ENCODE assay signal across 17 cellular contexts in the genomic region with DNA sequence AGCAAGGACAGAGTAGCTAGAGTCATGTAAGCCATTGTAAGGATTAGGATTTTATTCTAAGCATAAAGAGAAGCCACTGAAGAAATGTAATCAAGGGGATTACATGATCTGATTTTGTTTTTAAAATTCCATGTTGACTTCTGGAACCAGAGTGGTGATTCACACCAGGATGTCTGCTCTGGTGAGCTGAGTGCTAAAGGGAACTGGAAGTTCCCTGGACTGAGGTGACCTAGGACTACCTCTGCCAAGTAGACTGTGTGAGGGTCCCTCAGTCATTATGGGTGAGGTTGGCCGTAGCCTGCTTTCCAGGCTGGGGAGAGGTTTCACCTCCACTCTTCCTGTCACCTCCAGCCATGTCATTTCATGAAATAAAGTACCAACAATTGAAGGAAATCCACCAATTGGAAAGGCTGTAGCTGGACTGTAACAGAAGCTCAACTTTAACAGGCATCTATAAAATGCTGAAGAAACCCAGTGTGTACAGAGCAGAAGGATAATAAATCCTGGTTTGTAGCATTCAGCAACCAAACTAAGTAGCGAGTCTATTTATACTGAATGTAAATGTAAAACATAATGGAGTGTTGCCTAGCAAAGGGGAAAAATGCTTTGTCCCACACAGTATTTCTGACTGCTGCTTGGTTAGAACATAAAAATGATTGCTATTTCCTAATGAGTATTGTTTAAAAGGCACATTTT.
DNase-seq lines count a peak whose midpoint lies in the region; ATAC-seq and TF ChIP-seq lines count a peak whose summit lies in the region.
"Had no signal": no experiment of that assay in that cellular context is flagged by ENCODE, and none has a peak within 500 bp of the region (broad histone marks: within the 10 kb centered on the region; RNA-seq: fewer than 3 reads in every experiment).

No MANE protein-coding gene starts in this region.

- H3F3A ChIP-seq in SK-N-SH (replicated peaks; ENCODE audit: insufficient read depth), result no peaks in the 10 kb centered on the region

- no peaks in the 10 kb centered on the region for H4K20me1 ChIP-seq in SK-N-SH (ENCODE audit: insufficient read depth)
- H4K20me1 ChIP-seq: BLaER1 treated with 17β-estradiol and CSF1 and Interleukin-3, amounts not matched to agents 10 nM and 100 nM had no signal

- TF ChIP-seq RAD21 in SK-N-SH (IDR thresholded peaks at IDR 0.05; ENCODE audit: low read length), result no peak

- H3K4me3 ChIP-seq in SK-N-SH (ENCODE audit: low read depth in 2 of 2, low read length in 1 of 2), result no peak overlapping the region
- H3K4me3 ChIP-seq in left lung, result no peak overlapping the region
- H3K4me3 ChIP-seq: BLaER1 treated with 17β-estradiol and CSF1 and Interleukin-3, amounts not matched to agents 10 nM and 100 nM; MG63; Peyer's patch had no signal

- no peaks in the 10 kb centered on the region for H3K9me2 ChIP-seq in SK-N-SH

- H3K27me3 ChIP-seq in SK-N-SH (ENCODE audit: insufficient read depth) (no peaks in the 10 kb centered on the region), left lung (no peaks in the 10 kb centered on the region)
- H3K27me3 ChIP-seq: BLaER1 treated with 17β-estradiol and CSF1 and Interleukin-3, amounts not matched to agents 10 nM and 100 nM; MG63; Peyer's patch had no signal

- CTCF ChIA-PET in SK-N-SH (lab: Yijun Ruan, JAX), result interaction anchor here (0.6 to 2.0 kb wide), 2 partner anchors 17 to 158 kb away, joined by 3 to 6 read pairs; no protein-coding TSS in a partner anchor

- H3K4me2 ChIP-seq in SK-N-SH, result peak overlapping the region; percentile 22; the same call in 1 of the 2 replicates
- H3K4me2 ChIP-seq: BLaER1 treated with 17β-estradiol and CSF1 and Interleukin-3, amounts not matched to agents 10 nM and 100 nM had no signal

- H3K36me3 ChIP-seq in SK-N-SH (replicated peaks in 1 of 2; ENCODE audit: control insufficient read depth in 1 of 2, insufficient read depth in 2 of 2, low read length in 1 of 2), result no peaks in the 10 kb centered on the region
- no peaks in the 10 kb centered on the region for H3K36me3 ChIP-seq in left lung
- H3K36me3 ChIP-seq: BLaER1 treated with 17β-estradiol and CSF1 and Interleukin-3, amounts not matched to agents 10 nM and 100 nM; MG63; Peyer's patch had no signal

- no peak overlapping the region for H2AFZ ChIP-seq in SK-N-SH (ENCODE audit: low read depth)

- TF ChIP-seq CTCF in SK-N-SH (IDR thresholded peaks at IDR 0.05), result no peak
- no peak for TF ChIP-seq CTCF in left lung (IDR thresholded peaks at IDR 0.05)

- ATAC-seq in SK-N-SH treated with all-trans-retinoic acid at 6 μM for 48 hours (no peak), left lung (no peak)

- no peak for DNase-seq in SK-N-SH
- DNase-seq in kidney tubule cell (ENCODE audit: low spot score), result peak; percentile 39
- peak; percentile 49 for DNase-seq in renal cortical epithelial cell (ENCODE audit: low read depth)
- no peak for DNase-seq in T1000 (lab: John Stamatoyannopoulos, UW)
- DNase-seq in left lung, result no peak
- no peak for DNase-seq in NOMO-1 treated with DMSO at 0.1 percent for 48 hours (lab: John Stamatoyannopoulos, UW; ENCODE audit: unreplicated experiment)
- DNase-seq in H4 (ENCODE audit: low spot score), result no peak
- DNase-seq: Calu3; CD4-positive, alpha-beta memory T cell; Kasumi-1; MG63; NCI-H187 treated with DMSO at 0.1 percent for 48 hours; NCI-H69; Peyer's patch had no signal

- POLR2A ChIA-PET in SK-N-SH (lab: Yijun Ruan, JAX), result no interaction called here

- H3K27ac ChIP-seq in SK-N-SH (ENCODE audit: low read depth in 2 of 2, low read length in 1 of 2), result no peak overlapping the region
- no peak overlapping the region for H3K27ac ChIP-seq in left lung
- H3K27ac ChIP-seq: 22Rv1; BLaER1 treated with 17β-estradiol and CSF1 and Interleukin-3, amounts not matched to agents 10 nM and 100 nM had no signal

- intact Hi-C loops in left lung (cut with DNase I), result no loop called here

- H3K4me1 ChIP-seq in SK-N-SH (ENCODE audit: control insufficient read depth in 1 of 2, insufficient read depth in 2 of 2, low read depth in 1 of 2, low read length in 1 of 2) (peaks cover 0 to 3% of the 10 kb centered on the region in 2 experiments; a peak in 2 of 4 replicates), left lung (no peaks in the 10 kb centered on the region)
- H3K4me1 ChIP-seq: BLaER1 treated with 17β-estradiol and CSF1 and Interleukin-3, amounts not matched to agents 10 nM and 100 nM; Peyer's patch had no signal

- no peaks in the 10 kb centered on the region for H3K9me3 ChIP-seq in SK-N-SH
- peaks cover 0 to 7% of the 10 kb centered on the region in 2 donors for H3K9me3 ChIP-seq in left lung
- H3K9me3 ChIP-seq: MG63, Peyer's patch had no signal

- H3K9ac ChIP-seq in SK-N-SH, result no peak overlapping the region
- H3K9ac ChIP-seq: BLaER1 treated with 17β-estradiol and CSF1 and Interleukin-3, amounts not matched to agents 10 nM and 100 nM had no signal

- no peaks in the 10 kb centered on the region for H3K79me2 ChIP-seq in SK-N-SH (ENCODE audit: insufficient read depth)

- no peak for TF ChIP-seq EP300 in SK-N-SH (IDR thresholded peaks at IDR 0.05; ENCODE audit: borderline replicate concordance in 1 of 2, low read depth in 1 of 2, low read length in 1 of 2)

- 28% methylated on average over 2 of the region's 2 CpGs for WGBS in SK-N-SH (ENCODE audit: low lambda C conversion rate)

TF ChIP-seq in SK-N-SH, 30 proteins besides CTCF, POLR2A, EP300 and RAD21:
- TF ChIP-seq SIN3A (IDR thresholded peaks at IDR 0.05; ENCODE audit: borderline replicate concordance, low read depth, low read length) (no peak), ELF1 (IDR thresholded peaks at IDR 0.05) (no peak), TCF12 (IDR thresholded peaks at IDR 0.05) (no peak), EZH2phosphoT487 (IDR thresholded peaks at IDR 0.05; ENCODE audit: borderline replicate concordance, low read depth) (no peak), GATA2 (CRISPR knock-in tag; IDR thresholded peaks at IDR 0.05) (no peak), JUND (IDR thresholded peaks at IDR 0.05) (no peak), FOXM1 (IDR thresholded peaks at IDR 0.05; ENCODE audit: low read depth) (no peak)
- TF ChIP-seq, protein P1, sequence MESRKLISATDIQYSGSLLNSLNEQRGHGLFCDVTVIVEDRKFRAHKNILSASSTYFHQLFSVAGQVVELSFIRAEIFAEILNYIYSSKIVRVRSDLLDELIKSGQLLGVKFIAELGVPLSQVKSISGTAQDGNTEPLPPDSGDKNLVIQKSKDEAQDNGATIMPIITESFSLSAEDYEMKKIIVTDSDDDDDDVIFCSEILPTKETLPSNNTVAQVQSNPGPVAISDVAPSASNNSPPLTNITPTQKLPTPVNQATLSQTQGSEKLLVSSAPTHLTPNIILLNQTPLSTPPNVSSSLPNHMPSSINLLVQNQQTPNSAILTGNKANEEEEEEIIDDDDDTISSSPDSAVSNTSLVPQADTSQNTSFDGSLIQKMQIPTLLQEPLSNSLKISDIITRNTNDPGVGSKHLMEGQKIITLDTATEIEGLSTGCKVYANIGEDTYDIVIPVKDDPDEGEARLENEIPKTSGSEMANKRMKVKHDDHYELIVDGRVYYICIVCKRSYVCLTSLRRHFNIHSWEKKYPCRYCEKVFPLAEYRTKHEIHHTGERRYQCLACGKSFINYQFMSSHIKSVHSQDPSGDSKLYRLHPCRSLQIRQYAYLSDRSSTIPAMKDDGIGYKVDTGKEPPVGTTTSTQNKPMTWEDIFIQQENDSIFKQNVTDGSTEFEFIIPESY (IDR thresholded peaks at IDR 0.05; ENCODE audit: borderline replicate concordance, low read depth), result no peak
- TF ChIP-seq, protein P2, sequence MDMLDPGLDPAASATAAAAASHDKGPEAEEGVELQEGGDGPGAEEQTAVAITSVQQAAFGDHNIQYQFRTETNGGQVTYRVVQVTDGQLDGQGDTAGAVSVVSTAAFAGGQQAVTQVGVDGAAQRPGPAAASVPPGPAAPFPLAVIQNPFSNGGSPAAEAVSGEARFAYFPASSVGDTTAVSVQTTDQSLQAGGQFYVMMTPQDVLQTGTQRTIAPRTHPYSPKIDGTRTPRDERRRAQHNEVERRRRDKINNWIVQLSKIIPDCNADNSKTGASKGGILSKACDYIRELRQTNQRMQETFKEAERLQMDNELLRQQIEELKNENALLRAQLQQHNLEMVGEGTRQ (IDR thresholded peaks at IDR 0.05; ENCODE audit: borderline replicate concordance, low read depth, low read length), result no peak

TF ChIP-seq in SK-N-SH treated with all-trans-retinoic acid at 6 μM for 48 hours, 23 proteins besides CTCF, POLR2A, EP300 and RAD21 (continues in another document):
- TF ChIP-seq BACH2 (CRISPR knock-in tag; IDR thresholded peaks at IDR 0.05; ENCODE audit: borderline replicate concordance) (no peak), TCF4 (CRISPR knock-in tag; IDR thresholded peaks at IDR 0.05; ENCODE audit: borderline replicate concordance) (no peak), ISL1 (CRISPR knock-in tag; IDR thresholded peaks at IDR 0.05) (no peak), TOX (CRISPR knock-in tag; IDR thresholded peaks at IDR 0.05; ENCODE audit: borderline replicate concordance) (no peak), ZNF8 (CRISPR knock-in tag; IDR thresholded peaks at IDR 0.05) (no peak), ESRRG (CRISPR knock-in tag; IDR thresholded peaks at IDR 0.05) (no peak), ZNF70 (CRISPR knock-in tag; IDR thresholded peaks at IDR 0.05) (no peak)
- TF ChIP-seq, protein P3, sequence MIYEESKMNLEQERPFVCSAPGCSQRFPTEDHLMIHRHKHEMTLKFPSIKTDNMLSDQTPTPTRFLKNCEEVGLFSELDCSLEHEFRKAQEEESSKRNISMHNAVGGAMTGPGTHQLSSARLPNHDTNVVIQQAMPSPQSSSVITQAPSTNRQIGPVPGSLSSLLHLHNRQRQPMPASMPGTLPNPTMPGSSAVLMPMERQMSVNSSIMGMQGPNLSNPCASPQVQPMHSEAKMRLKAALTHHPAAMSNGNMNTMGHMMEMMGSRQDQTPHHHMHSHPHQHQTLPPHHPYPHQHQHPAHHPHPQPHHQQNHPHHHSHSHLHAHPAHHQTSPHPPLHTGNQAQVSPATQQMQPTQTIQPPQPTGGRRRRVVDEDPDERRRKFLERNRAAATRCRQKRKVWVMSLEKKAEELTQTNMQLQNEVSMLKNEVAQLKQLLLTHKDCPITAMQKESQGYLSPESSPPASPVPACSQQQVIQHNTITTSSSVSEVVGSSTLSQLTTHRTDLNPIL (CRISPR knock-in tag; IDR thresholded peaks at IDR 0.05; ENCODE audit: low read depth), result no peak
- TF ChIP-seq, protein P4, sequence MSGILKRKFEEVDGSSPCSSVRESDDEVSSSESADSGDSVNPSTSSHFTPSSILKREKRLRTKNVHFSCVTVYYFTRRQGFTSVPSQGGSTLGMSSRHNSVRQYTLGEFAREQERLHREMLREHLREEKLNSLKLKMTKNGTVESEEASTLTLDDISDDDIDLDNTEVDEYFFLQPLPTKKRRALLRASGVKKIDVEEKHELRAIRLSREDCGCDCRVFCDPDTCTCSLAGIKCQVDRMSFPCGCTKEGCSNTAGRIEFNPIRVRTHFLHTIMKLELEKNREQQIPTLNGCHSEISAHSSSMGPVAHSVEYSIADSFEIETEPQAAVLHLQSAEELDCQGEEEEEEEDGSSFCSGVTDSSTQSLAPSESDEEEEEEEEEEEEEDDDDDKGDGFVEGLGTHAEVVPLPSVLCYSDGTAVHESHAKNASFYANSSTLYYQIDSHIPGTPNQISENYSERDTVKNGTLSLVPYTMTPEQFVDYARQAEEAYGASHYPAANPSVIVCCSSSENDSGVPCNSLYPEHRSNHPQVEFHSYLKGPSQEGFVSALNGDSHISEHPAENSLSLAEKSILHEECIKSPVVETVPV (CRISPR knock-in tag; IDR thresholded peaks at IDR 0.05), result no peak

Comparison
In these comparisons a context has a peak if more than half of its experiments do, and no peak if none do; other contexts are left out.
1. DNase-seq: peak in kidney tubule cell (single experiment) and renal cortical epithelial cell (single experiment); none in SK-N-SH (single experiment), T1000 (single experiment), left lung (0 of 2), NOMO-1 treated with DMSO at 0.1 percent for 48 hours (single experiment) and H4 (single experiment).